In the genomic region with DNA sequence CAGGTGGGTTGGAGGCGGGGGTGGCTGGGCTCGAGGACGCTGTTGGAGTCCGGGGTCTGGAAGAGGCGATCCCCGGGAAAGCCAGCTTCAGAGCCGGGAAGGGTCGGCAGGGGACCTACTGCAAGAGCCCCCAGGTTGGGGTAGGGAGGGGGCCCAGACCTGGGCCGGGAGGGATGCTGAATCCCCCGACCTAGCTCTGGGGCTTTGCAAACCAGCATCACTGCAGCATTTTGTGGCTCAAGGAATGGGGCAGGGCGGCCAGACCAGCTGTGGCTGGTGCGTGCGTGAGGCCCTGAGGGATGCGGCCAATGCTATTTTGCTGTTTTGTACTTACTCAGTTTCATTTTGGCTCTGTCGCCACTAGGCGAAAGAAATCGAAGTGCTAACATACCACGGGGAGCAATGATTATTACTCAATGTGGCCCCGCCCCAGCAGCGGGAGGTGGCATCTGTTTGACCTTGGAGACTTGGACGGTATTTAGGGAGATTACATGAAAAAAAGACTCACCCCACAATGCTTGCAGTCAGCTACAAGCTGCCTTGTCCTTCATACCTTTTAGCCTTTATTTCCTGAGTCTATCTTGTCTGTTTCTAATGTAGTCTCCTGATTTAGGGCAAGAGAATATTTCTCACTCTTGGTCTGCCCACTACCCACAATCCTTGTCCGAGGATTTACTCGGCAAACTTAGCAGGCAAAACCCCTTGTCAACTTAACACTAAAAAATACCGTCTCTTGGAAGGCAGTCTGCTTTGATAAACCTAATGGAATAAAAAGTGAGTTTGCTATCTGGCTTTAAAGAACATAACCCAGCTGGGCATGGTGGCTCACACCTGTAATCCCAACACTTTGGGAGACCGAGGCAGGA, we compare ENCODE assay signal across 8 cellular contexts. TPM values are rescaled to one million over a fixed set of nuclear protein-coding genes. Genes with fewer than 3 reads are reported as not detected.
DNase-seq lines count a peak whose midpoint lies in the region; ATAC-seq and TF ChIP-seq lines count a peak whose summit lies in the region.

No MANE protein-coding gene starts in this region.

- DNase-seq in Caki2 (ENCODE audit: low read depth), result peak; percentile 68
- DNase-seq in NT2/D1 (ENCODE audit: low read depth, low spot score), result no peak
- DNase-seq in activated T-cell treated with anti-CD3 and anti-CD28 coated beads for 24 hours (ENCODE audit: low read depth), result peak; percentile 50
- DNase-seq in erythroblast (lab: John Stamatoyannopoulos, UW), result peak; percentile 89 to 90
- peak; percentile 73 for DNase-seq in stomach

- H3K4me1 ChIP-seq in NT2/D1 (ENCODE audit: insufficient read depth, insufficient read length) (peaks cover 2% of the 10 kb centered on the region), muscle layer of duodenum (ENCODE audit: control insufficient read depth in 1 of 2, insufficient read depth in 2 of 2, low read length in 2 of 2) (peaks cover 6 to 13% of the 10 kb centered on the region in 2 donors), stomach (peaks cover 15 to 36% (median 29%) of the 10 kb centered on the region in 4 donors)

- WGBS in stomach, 5 donors, result 3 to 5% (median 4%) methylated on average over 14 to 25 of the region's 25 CpGs

- H3K9me3 ChIP-seq in NT2/D1 (ENCODE audit: insufficient read depth, low read length) (no peaks in the 10 kb centered on the region), muscle layer of duodenum (ENCODE audit: control insufficient read depth in 1 of 2, low read length in 2 of 2) (no peaks in the 10 kb centered on the region), stomach (no peaks in the 10 kb centered on the region)

- intact Hi-C loops in stomach (cut with DNase I; ENCODE audit: low total_unique reads), result no loop called here

- H3K36me3 ChIP-seq in NT2/D1 (ENCODE audit: insufficient read depth, insufficient read length, low read length) (peaks cover 8% of the 10 kb centered on the region), muscle layer of duodenum (ENCODE audit: control insufficient read depth in 1 of 2, insufficient read depth in 2 of 2, low read length in 2 of 2) (no peaks in the 10 kb centered on the region), stomach (peaks cover 0 to 5% (median 1%) of the 10 kb centered on the region in 4 donors)

- TF ChIP-seq CTCF in stomach (IDR thresholded peaks at IDR 0.05), result peak in 4 of 7 experiments; percentile 20 to 38 (median 30)

- no peaks in the 10 kb centered on the region for H3K27me3 ChIP-seq in NT2/D1 (ENCODE audit: insufficient read depth, insufficient read length)
- no peaks in the 10 kb centered on the region for H3K27me3 ChIP-seq in muscle layer of duodenum (ENCODE audit: low read depth, low read length)
- H3K27me3 ChIP-seq in stomach, result no peaks in the 10 kb centered on the region

- TF ChIP-seq POLR2A in erythroblast (IDR thresholded peaks at IDR 0.05; ENCODE audit: low read length) (no peak), stomach (IDR thresholded peaks at IDR 0.05) (no peak)

- no peak for TF ChIP-seq EP300 in stomach (IDR thresholded peaks at IDR 0.05)

- ATAC-seq in GM19455 (IDR thresholded peaks at IDR 0.05; ENCODE audit: unreplicated experiment), result peak; percentile 46
- ATAC-seq in HG03558 (IDR thresholded peaks at IDR 0.05; ENCODE audit: extremely low read depth, unreplicated experiment), result peak; percentile 26

- peak overlapping the region; percentile 92 for H3K9ac ChIP-seq in NT2/D1 (ENCODE audit: insufficient read length, low read depth)

- H3K27ac ChIP-seq in muscle layer of duodenum (ENCODE audit: low read length) (peak overlapping the region; percentile 84), stomach (peak overlapping the region; percentile 92 to 99 (median 97))

- in situ Hi-C loops in Caki2 (cut with HindIII; ENCODE audit: low pct_unique_long_range_greater_than_20kb, low sequenced_read_pairs), result no loop called here

- H3K4me3 ChIP-seq in NT2/D1 (ENCODE audit: insufficient read length, low read depth) (peak overlapping the region; percentile 75), muscle layer of duodenum (ENCODE audit: low read depth in 1 of 2, low read length in 2 of 2) (peak overlapping the region; percentile 76 to 84), stomach (peak overlapping the region; percentile 59 to 80 (median 77))

RNA-seq across cellular contexts. Expression of a gene that starts 16.2 kb away (rescaled TPM):
- 173 and 177 TPM in 2 replicates for total RNA-seq in Caki2 (2014; rRNA removed; shearing (Covaris generic); ENCODE audit: low replicate concordance)
- total RNA-seq in stomach, result 1,000 to 10,000 TPM in 1 of 5 donors, 100 to 1,000 TPM in 3, 10 to 100 TPM in 1; 21.8 to 2,022 (median 373) TPM
- polyA plus RNA-seq in stomach, result 1,000 to 10,000 TPM in 1 of 3 donors, 100 to 1,000 TPM in 2; 320 to 2,297 (median 486) TPM

RNA-seq across cellular contexts. Expression of a gene that starts 40.1 kb away (rescaled TPM):
- total RNA-seq in Caki2 (2014; rRNA removed; shearing (Covaris generic); ENCODE audit: low replicate concordance), result 63.4 and 73.1 TPM in 2 replicates
- total RNA-seq in stomach, result 10 to 100 TPM; 28.6 to 64.6 (median 56.2) TPM
- 10 to 100 TPM; 26.7 to 42.5 (median 41.2) TPM for polyA plus RNA-seq in stomach
